ENCODE assay signal across 15 cellular contexts in genomic region chr9:89000281-89000875, GRCh38. TPM values are rescaled to one million over a fixed set of nuclear protein-coding genes. Genes with fewer than 3 reads are reported as not detected.
DNase-seq lines count a peak whose midpoint lies in the region; ATAC-seq, FAIRE-seq and TF ChIP-seq lines count a peak whose summit lies in the region.
"Had no signal": no experiment of that assay in that cellular context is flagged by ENCODE, and none has a peak within 500 bp of the region (broad histone marks: within the 10 kb centered on the region; RNA-seq: fewer than 3 reads in every experiment).

No MANE protein-coding gene starts in this region.

- H3K79me2 ChIP-seq in Loucy (ENCODE audit: insufficient read depth, low read length): no peaks in the 10 kb centered on the region
- H3K79me2 ChIP-seq in H1 (ENCODE audit: control insufficient read depth in 1 of 2, insufficient read depth in 2 of 2, low read length in 2 of 2): no peaks in the 10 kb centered on the region

- H3K4me3 ChIP-seq in AG04450 (ENCODE audit: low read depth, low read length) (no peak overlapping the region), Loucy (ENCODE audit: low read length, poor library complexity, severe bottlenecking) (no peak overlapping the region), H1 (ENCODE audit: extremely low read depth in 1 of 4, insufficient read depth in 2 of 4, low read depth in 3 of 4, low read length in 4 of 4) (no peak overlapping the region), neuronal stem cell (ENCODE audit: low read length in 2 of 2) (no peak overlapping the region), upper lobe of right lung (no peak overlapping the region)
- H3K4me3 ChIP-seq: MG63 had no signal

- no peak for ATAC-seq in GM18520 (IDR thresholded peaks at IDR 0.05; ENCODE audit: unreplicated experiment)
- no peak for ATAC-seq in upper lobe of right lung

- no peak overlapping the region for H4K8ac ChIP-seq in H1 (ENCODE audit: extremely low read depth, insufficient read depth, low read length)
- H4K8ac ChIP-seq in neuronal stem cell (ENCODE audit: low read depth, low read length): no peak overlapping the region

- no peak overlapping the region for H4K5ac ChIP-seq in H1 (ENCODE audit: insufficient read length, low read depth, low read length)

- peak overlapping the region; percentile 86 for H2AFZ ChIP-seq in Loucy (ENCODE audit: low read length)
- no peak overlapping the region; the same call in 1 of the 2 replicates for H2AFZ ChIP-seq in H1 (ENCODE audit: low read length)
- H2AFZ ChIP-seq in neuronal stem cell (ENCODE audit: low read length): peak overlapping the region; percentile 40

- no peaks in the 10 kb centered on the region for H3K9me2 ChIP-seq in Loucy (replicated peaks; ENCODE audit: low read depth, low read length)

- H2BK5ac ChIP-seq in H1 (ENCODE audit: low read depth, low read length): no peak overlapping the region
- no peak overlapping the region for H2BK5ac ChIP-seq in neuronal stem cell (ENCODE audit: low read length)

- peak overlapping the region; percentile 50 for H3K4me2 ChIP-seq in Loucy (ENCODE audit: low read depth, low read length, poor library complexity, severe bottlenecking)
- H3K4me2 ChIP-seq in H1 (ENCODE audit: insufficient read depth in 1 of 2, low read depth in 2 of 2, low read length in 2 of 2): peak overlapping the region; percentile 1 to 46; a peak in 2 of 4 replicates
- H3K4me2 ChIP-seq in neuronal stem cell (ENCODE audit: insufficient read depth, low read length, poor library complexity, severe bottlenecking): no peak overlapping the region

- intact Hi-C loops in upper lobe of right lung (cut with DNase I): no loop called here

- H2BK120ac ChIP-seq in H1 (replicated peaks; ENCODE audit: low read depth, low read length): no peak overlapping the region
- H2BK120ac ChIP-seq in neuronal stem cell (ENCODE audit: low read depth, low read length): no peak overlapping the region

- H2BK15ac ChIP-seq in H1 (ENCODE audit: low read length) (no peak overlapping the region; the same call in 1 of the 2 replicates), neuronal stem cell (ENCODE audit: low read length) (no peak overlapping the region)

- 87% methylated on average over 11 of the region's 11 CpGs; no CpG with 5 or more reads in 1 of the 2 experiments for WGBS in H1 (ENCODE audit: extremely low coverage in 1 of 2, insufficient coverage in 1 of 2, insufficient read length in 1 of 2, insufficient replicate concordance in 2 of 2, low coverage in 1 of 2, low lambda C conversion rate in 2 of 2, missing lambda C conversion rate in 1 of 2), 2 experiments
- WGBS in neuronal stem cell (ENCODE audit: extremely low coverage in 2 of 2, insufficient read length in 2 of 2, insufficient replicate concordance in 1 of 2), 2 donors: no CpG with 5 or more reads among the region's 11 CpGs

- TF ChIP-seq RAD21 in H1 (IDR thresholded peaks at IDR 0.05 in 1 of 2, conservative IDR thresholded peaks at IDR 0.05 in 1 of 2; ENCODE audit: low read depth in 2 of 2, low read length in 2 of 2): no peak

- POLR2A ChIA-PET in AG04450 (lab: Yijun Ruan, JAX) (interaction anchor here (0.8 kb wide), 1 partner anchor 255 kb away, joined by 3 read pairs; no protein-coding TSS in a partner anchor), H1 (lab: Charles Lee; ENCODE audit: partially characterized antibody) (interaction anchor here (0.8 to 1.0 kb wide), 2 partner anchors 9 to 23 kb away, joined by 3 read pairs; partner anchors contain the start of gene S1PR3)

- H3K79me1 ChIP-seq in H1 (ENCODE audit: low read depth, low read length): no peaks in the 10 kb centered on the region
- peaks cover 5% of the 10 kb centered on the region for H3K79me1 ChIP-seq in neuronal stem cell (ENCODE audit: low read depth, low read length)

- no peak overlapping the region for H3K4ac ChIP-seq in H1 (replicated peaks; ENCODE audit: insufficient read length, low read depth, low read length)
- no peak overlapping the region for H3K4ac ChIP-seq in neuronal stem cell (ENCODE audit: low read length)

- FAIRE-seq in H1 (lab: Jason Lieb, UNC): no peak

- no peak overlapping the region for H3K23ac ChIP-seq in H1 (ENCODE audit: insufficient read length)
- no peak overlapping the region for H3K23ac ChIP-seq in neuronal stem cell (ENCODE audit: low read depth, low read length, poor library complexity)

- H3K9me3 ChIP-seq in AG04450 (ENCODE audit: control insufficient read depth, insufficient read depth, low read length) (no peaks in the 10 kb centered on the region), Loucy (ENCODE audit: insufficient read depth, low read depth, low read length) (no peaks in the 10 kb centered on the region), H1 (ENCODE audit: insufficient read depth in 2 of 2, low read depth in 1 of 2, low read length in 1 of 2) (no peaks in the 10 kb centered on the region), neuronal stem cell (replicated peaks in 1 of 2; ENCODE audit: control insufficient read depth in 2 of 2, insufficient read depth in 1 of 2, low read depth in 1 of 2, low read length in 2 of 2) (peaks cover 0 to 2% of the 10 kb centered on the region in 2 donors), upper lobe of right lung (no peaks in the 10 kb centered on the region)
- H3K9me3 ChIP-seq: MG63 had no signal

- H2BK12ac ChIP-seq in H1 (ENCODE audit: low read depth, low read length): no peak overlapping the region
- H2BK12ac ChIP-seq in neuronal stem cell (ENCODE audit: low read length): no peak overlapping the region

- CTCF ChIA-PET in AG04450 (lab: Charles Lee) (interaction anchor here (0.6 to 1.6 kb wide), 10 partner anchors 9 to 513 kb away, joined by 3 to 10 read pairs (median 4); partner anchors contain the start of gene S1PR3), H1 (lab: Charles Lee; ENCODE audit: partially characterized antibody) (interaction anchor here (0.6 to 1.5 kb wide), 9 partner anchors 10 to 465 kb away, joined by 3 to 10 read pairs (median 3); no protein-coding TSS in a partner anchor)

- TF ChIP-seq POLR2A in H1 (IDR thresholded peaks at IDR 0.05; ENCODE audit: control extremely low read depth in 1 of 2, low read depth in 2 of 2, low read length in 2 of 2): no peak

- H3K4me1 ChIP-seq in Loucy (ENCODE audit: insufficient read depth, low read length, poor library complexity, severe bottlenecking): peaks cover 21% of the 10 kb centered on the region
- H3K4me1 ChIP-seq in H1 (replicated peaks in 1 of 4; ENCODE audit: control insufficient read depth in 3 of 4, insufficient read depth in 4 of 4, low read length in 3 of 4): peaks cover 0 to 7% (median 3%) of the 10 kb centered on the region in 4 experiments; a peak in 4 of 7 replicates
- peaks cover 11 to 13% of the 10 kb centered on the region in 2 donors for H3K4me1 ChIP-seq in neuronal stem cell (ENCODE audit: control insufficient read depth in 2 of 2, insufficient read depth in 1 of 2, low read depth in 1 of 2, low read length in 2 of 2)
- peaks cover 22% of the 10 kb centered on the region for H3K4me1 ChIP-seq in upper lobe of right lung
- H3K4me1 ChIP-seq: foreskin keratinocyte had no signal

- H3K27ac ChIP-seq in AG04450 (ENCODE audit: low read depth, low read length) (peak overlapping the region; percentile 39), H1 (ENCODE audit: low read depth, low read length) (no peak overlapping the region), neuronal stem cell (replicated peaks; ENCODE audit: low read length) (no peak overlapping the region), upper lobe of right lung (no peak overlapping the region)
- H3K27ac ChIP-seq: foreskin keratinocyte, HL-60 had no signal

- no peaks in the 10 kb centered on the region for H3K27me3 ChIP-seq in AG04450 (ENCODE audit: control insufficient read depth, insufficient read depth, low read length)
- H3K27me3 ChIP-seq in Loucy (ENCODE audit: insufficient read depth, low read length, poor library complexity, severe bottlenecking): peaks cover 6% of the 10 kb centered on the region
- no peaks in the 10 kb centered on the region for H3K27me3 ChIP-seq in H1 (replicated peaks in 1 of 4; ENCODE audit: control insufficient read depth in 3 of 4, extremely low read depth in 1 of 4, insufficient read depth in 3 of 4, low read length in 3 of 4)
- no peaks in the 10 kb centered on the region for H3K27me3 ChIP-seq in neuronal stem cell (ENCODE audit: control insufficient read depth in 3 of 3, insufficient read depth in 3 of 3, low read depth in 1 of 3, low read length in 3 of 3)
- no peaks in the 10 kb centered on the region for H3K27me3 ChIP-seq in upper lobe of right lung
- H3K27me3 ChIP-seq: foreskin keratinocyte, MG63 had no signal

- no peak overlapping the region for H2BK20ac ChIP-seq in H1 (ENCODE audit: low read length)

- H3K56ac ChIP-seq in H1 (replicated peaks; ENCODE audit: insufficient read length, low read depth, low read length): no peak overlapping the region

- no peaks in the 10 kb centered on the region for H4K20me1 ChIP-seq in Loucy (ENCODE audit: insufficient read depth, low read length, poor library complexity, severe bottlenecking)
- peaks cover 0 to 6% of the 10 kb centered on the region in 2 experiments for H4K20me1 ChIP-seq in H1 (replicated peaks in 1 of 2; ENCODE audit: control insufficient read depth in 1 of 2, insufficient read depth in 2 of 2, low read length in 2 of 2)

- no peak for DNase-seq in AG04450 (ENCODE audit: low read depth, low spot score)
- DNase-seq in H1 (ENCODE audit: low read depth in 1 of 2, low spot score in 2 of 2): peak in 1 of 2 experiments; percentile 42
- no peak for DNase-seq in neuronal stem cell (ENCODE audit: low spot score)
- DNase-seq in T1000 (lab: John Stamatoyannopoulos, UW): no peak
- DNase-seq in H4 (ENCODE audit: low spot score): no peak
- DNase-seq in upper lobe of right lung: no peak
- DNase-seq: cortex of kidney, GF-D8 had no signal

- peak overlapping the region; percentile 41 for H3K9ac ChIP-seq in Loucy (ENCODE audit: low read depth, low read length, poor library complexity, severe bottlenecking)
- no peak overlapping the region; a peak in 1 of 7 replicates for H3K9ac ChIP-seq in H1 (replicated peaks in 1 of 4; ENCODE audit: extremely low read depth in 1 of 4, low read depth in 3 of 4, low read length in 3 of 4)
- no peak overlapping the region for H3K9ac ChIP-seq in neuronal stem cell (ENCODE audit: low read depth, low read length, poor library complexity)

- no peaks in the 10 kb centered on the region for H3F3A ChIP-seq in Loucy (ENCODE audit: low read depth)

- H3K18ac ChIP-seq in H1 (ENCODE audit: extremely low read depth, low read length) (0 out of 2 replicates have a peak overlapping the region, but pooled peaks have one; percentile 62), neuronal stem cell (ENCODE audit: low read length) (no peak overlapping the region)

- H3K23me2 ChIP-seq in H1 (ENCODE audit: low read depth, low read length): no peaks in the 10 kb centered on the region

- H2AK5ac ChIP-seq in H1 (ENCODE audit: low read depth, low read length): no peak overlapping the region
- no peak overlapping the region for H2AK5ac ChIP-seq in neuronal stem cell (ENCODE audit: low read depth, low read length)

- no peak for TF ChIP-seq CTCF in AG04450 (IDR thresholded peaks at IDR 0.05; ENCODE audit: low read depth, low read length)
- TF ChIP-seq CTCF in Loucy (conservative IDR thresholded peaks at IDR 0.05; ENCODE audit: low read length): no peak
- TF ChIP-seq CTCF in H1 (IDR thresholded peaks at IDR 0.05; ENCODE audit: control extremely low read depth in 1 of 3, insufficient read depth in 1 of 3, low read depth in 1 of 3, low read length in 3 of 3): no peak
- TF ChIP-seq CTCF in upper lobe of right lung (IDR thresholded peaks at IDR 0.05): no peak

- no peak for TF ChIP-seq EP300 in H1 (IDR thresholded peaks at IDR 0.05; ENCODE audit: borderline replicate concordance in 1 of 2, low read depth in 2 of 2, low read length in 2 of 2)

- H4K91ac ChIP-seq in H1 (replicated peaks; ENCODE audit: insufficient read length, low read length): peak overlapping the region; percentile 41
- H4K91ac ChIP-seq in neuronal stem cell (ENCODE audit: low read depth, low read length, poor library complexity): no peak overlapping the region

- H3K36me3 ChIP-seq in Loucy (ENCODE audit: insufficient read depth, low read length) (no peaks in the 10 kb centered on the region), H1 (ENCODE audit: control insufficient read depth in 2 of 4, insufficient read depth in 4 of 4, low read length in 3 of 4) (peaks cover 0 to 7% (median 0%) of the 10 kb centered on the region in 4 experiments; a peak in 2 of 8 replicates), neuronal stem cell (replicated peaks in 1 of 2; ENCODE audit: control insufficient read depth in 2 of 2, insufficient read depth in 2 of 2, low read length in 2 of 2) (peaks cover 16 to 89% of the 10 kb centered on the region in 2 donors), upper lobe of right lung (no peaks in the 10 kb centered on the region)

- H3K14ac ChIP-seq in H1 (ENCODE audit: insufficient read length): no peak overlapping the region
- no peak overlapping the region for H3K14ac ChIP-seq in neuronal stem cell (ENCODE audit: low read length)

RNA-seq across cellular contexts. Expression of gene S1PR3, which starts 9.1 kb away (rescaled TPM):
- polyA plus RNA-seq in AG04450 (2011; rRNA removed): 33.1 and 40.3 TPM in 2 replicates
- polyA minus RNA-seq in AG04450 (2011; rRNA and poly(A)+ RNA removed): 50.7 and 58.2 TPM in 2 replicates
- total RNA-seq in H1 (2021; fragmentation: NEBNext Ultra II Directional; extraction: Animal tissue kit (Norgen Biotek cat#: 25700)): 6.4 and 7.2 TPM in 2 replicates
- polyA plus RNA-seq in H1 (2011; rRNA removed): 3.7 and 4.9 TPM in 2 replicates
- 3.9 TPM for polyA plus RNA-seq in H1 (2011; cell fraction: cytosol; rRNA removed)
- polyA plus RNA-seq in H1 (2011; cell fraction: nucleus; rRNA removed): 4.7 TPM
- 3.4 to 4.7 TPM (median 4.2 TPM) in 4 replicates for polyA plus RNA-seq in H1 (2012, experiment 1 of 2)
- 1.5 TPM for polyA plus RNA-seq in H1 (2012, experiment 2 of 2)
- polyA plus RNA-seq in H1 (2013, experiment 1 of 2): 5.7 TPM
- polyA plus RNA-seq in H1 (2013, experiment 2 of 2): 6.4 TPM
- polyA minus RNA-seq in H1 (2011; rRNA and poly(A)+ RNA removed): 9.5 and 11.0 TPM in 2 replicates
- 4.0 TPM for polyA minus RNA-seq in H1 (2011; cell fraction: cytosol; rRNA and poly(A)+ RNA removed)
- polyA minus RNA-seq in H1 (2011; cell fraction: nucleus; rRNA and poly(A)+ RNA removed): 8.7 TPM
- polyA plus RNA-seq in neuronal stem cell (2013, experiment 1 of 2): 11.1 TPM
- 11.3 TPM for polyA plus RNA-seq in neuronal stem cell (2013, experiment 2 of 2)
- 34.8 and 44.8 TPM in 2 replicates for total RNA-seq in H4 (2014; rRNA removed; shearing (Covaris generic))
- total RNA-seq in upper lobe of right lung: 10.2 TPM
- total RNA-seq: activated CD8-positive, alpha-beta T cell treated with anti-CD3 and anti-CD28 coated beads, Interleukin-2, amount 10 ng/mL, durations not matched to agents 7 days and 5 days; CD4-positive, CD25-positive, alpha-beta regulatory T cell had no signal
